In genomic region chr9:134679616-134680392, GRCh38 we compare ENCODE assay signal across 18 cellular contexts. TPM values are rescaled to one million over a fixed set of nuclear protein-coding genes. Genes with fewer than 3 reads are reported as not detected.
"Had no signal": no experiment of that assay in that cellular context is flagged by ENCODE, and none has a peak within 500 bp of the region (broad histone marks: within the 10 kb centered on the region; RNA-seq: fewer than 3 reads in every experiment).

No MANE protein-coding gene starts in this region.

- ATAC-seq: activated CD4-positive, alpha-beta T cell treated with anti-CD3 and anti-CD28 coated beads for 36 hours; activated CD8-positive, alpha-beta T cell treated with anti-CD3 and anti-CD28 coated beads for 36 hours; activated T-helper 17 cell treated with anti-CD3 and anti-CD28 coated beads, Interleukin-2, amount 50 U/mL, for 72 hours; effector memory CD8-positive, alpha-beta T cell; stimulated activated effector memory CD8-positive, alpha-beta T cell treated with anti-CD3 and anti-CD28 coated beads, Interleukin-12 subunit alpha, Interleukin-12 subunit beta, amount 100 ng/mL, for 72 hours had no signal

- H3K36me3 Mint-ChIP-seq: stimulated activated effector memory CD8-positive, alpha-beta T cell treated with anti-CD3 and anti-CD28 coated beads, Interleukin-12 subunit alpha, Interleukin-12 subunit beta, amount 100 ng/mL, for 72 hours; type B pancreatic cell had no signal

- H3K27ac Mint-ChIP-seq: activated CD4-positive, alpha-beta T cell treated with anti-CD3 and anti-CD28 coated beads for 36 hours; activated CD8-positive, alpha-beta T cell treated with anti-CD3 and anti-CD28 coated beads for 36 hours; activated T-helper 17 cell treated with anti-CD3 and anti-CD28 coated beads, Interleukin-2, amount 50 U/mL, for 72 hours; effector memory CD8-positive, alpha-beta T cell; stimulated activated effector memory CD8-positive, alpha-beta T cell treated with anti-CD3 and anti-CD28 coated beads, Interleukin-12 subunit alpha, Interleukin-12 subunit beta, amount 100 ng/mL, for 72 hours; type B pancreatic cell had no signal

- H3K4me1 Mint-ChIP-seq: activated CD4-positive, alpha-beta T cell treated with anti-CD3 and anti-CD28 coated beads for 36 hours; activated T-helper 17 cell treated with anti-CD3 and anti-CD28 coated beads, Interleukin-2, amount 50 U/mL, for 72 hours; stimulated activated effector memory CD8-positive, alpha-beta T cell treated with anti-CD3 and anti-CD28 coated beads, Interleukin-12 subunit alpha, Interleukin-12 subunit beta, amount 100 ng/mL, for 72 hours had no signal

- H3K27me3 Mint-ChIP-seq: activated CD4-positive, alpha-beta T cell treated with anti-CD3 and anti-CD28 coated beads for 36 hours; activated CD8-positive, alpha-beta T cell treated with anti-CD3 and anti-CD28 coated beads for 36 hours; activated T-helper 17 cell treated with anti-CD3 and anti-CD28 coated beads, Interleukin-2, amount 50 U/mL, for 72 hours; effector memory CD8-positive, alpha-beta T cell had no signal

- H3K9me3 Mint-ChIP-seq: effector memory CD8-positive, alpha-beta T cell; stimulated activated effector memory CD8-positive, alpha-beta T cell treated with anti-CD3 and anti-CD28 coated beads, Interleukin-12 subunit alpha, Interleukin-12 subunit beta, amount 100 ng/mL, for 72 hours; type B pancreatic cell had no signal

- DNase-seq: activated CD4-positive, alpha-beta T cell treated with anti-CD3 and anti-CD28 coated beads for 36 hours; activated CD8-positive, alpha-beta T cell treated with anti-CD3 and anti-CD28 coated beads for 36 hours; activated naive CD4-positive, alpha-beta T cell treated with Interleukin-2 at 50 U/mL for 16 hours; activated T-cell treated with anti-CD3 and anti-CD28 coated beads, Interleukin-2, amount 50 U/mL, for 1 hour; dermis blood vessel endothelial cell; effector memory CD8-positive, alpha-beta T cell; esophagus squamous epithelium; nephron progenitor cell; occipital lobe; small intestine; stimulated activated CD4-positive, alpha-beta T cell treated with anti-CD3 and anti-CD28 coated beads, Interleukin-4, amount 100 ng/mL, for 24 hours; stomach; SW 1271; T-helper 2 cell had no signal

- H3K4me3 Mint-ChIP-seq: activated CD4-positive, alpha-beta T cell treated with anti-CD3 and anti-CD28 coated beads for 36 hours; activated CD8-positive, alpha-beta T cell treated with anti-CD3 and anti-CD28 coated beads for 36 hours; activated T-helper 17 cell treated with anti-CD3 and anti-CD28 coated beads, Interleukin-2, amount 50 U/mL, for 72 hours; effector memory CD8-positive, alpha-beta T cell; nephron progenitor cell; stimulated activated effector memory CD8-positive, alpha-beta T cell treated with anti-CD3 and anti-CD28 coated beads, Interleukin-12 subunit alpha, Interleukin-12 subunit beta, amount 100 ng/mL, for 72 hours; type B pancreatic cell had no signal

RNA-seq across cellular contexts. Expression of gene COL5A1, which starts 38.2 kb away (rescaled TPM):
- total RNA-seq: SK-MEL-5 had no signal
